ENCODE assay signal across 28 cellular contexts in the genomic region with DNA sequence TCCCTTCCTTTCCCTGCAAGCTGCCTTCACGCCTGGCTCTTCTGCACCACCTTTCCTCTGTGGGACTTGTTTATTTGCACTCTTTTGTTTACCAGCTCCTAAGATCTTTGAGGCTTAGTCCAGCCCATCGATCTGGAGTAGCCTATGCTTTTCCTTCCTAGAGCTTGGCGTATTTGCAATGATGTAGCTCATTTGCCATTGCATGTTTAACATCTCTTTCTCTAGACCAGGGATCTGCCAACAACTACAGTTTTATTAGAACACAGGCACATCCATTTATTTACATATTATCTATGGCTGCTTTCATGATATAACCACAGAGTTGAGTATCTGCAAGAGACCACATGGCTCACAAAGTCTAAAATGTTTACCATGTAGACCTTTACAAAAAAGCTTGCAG.
"Had no signal": no experiment of that assay in that cellular context is flagged by ENCODE, and none has a peak within 500 bp of the region (broad histone marks: within the 10 kb centered on the region; RNA-seq: fewer than 3 reads in every experiment).

No MANE protein-coding gene starts in this region.

- H3K27me3 ChIP-seq: brain microvascular endothelial cell, dorsolateral prefrontal cortex, gastrocnemius medialis, heart left ventricle had no signal

- DNase-seq: activated B cell treated with CpG ODN at 0.5 μM for 24 hours; activated CD4-positive, alpha-beta T cell treated with anti-CD3 and anti-CD28 coated beads for 48 hours; activated CD4-positive, alpha-beta T cell treated with anti-CD3 and anti-CD28 coated beads, Interleukin-2, amount 50 U/mL, for 1 hour; activated CD4-positive, alpha-beta T cell treated with anti-CD3 and anti-CD28 coated beads, Interleukin-2, amount 50 U/mL, for 48 hours; activated CD8-positive, alpha-beta memory T cell treated with anti-CD3 and anti-CD28 coated beads for 24 hours; activated CD8-positive, alpha-beta T cell treated with anti-CD3 and anti-CD28 coated beads for 36 hours; activated effector memory CD4-positive, alpha-beta T cell treated with Interleukin-2 at 50 U/mL for 16 hours; activated gamma-delta T cell treated with Interleukin-2 at 50 U/mL for 16 hours; activated naive CD4-positive, alpha-beta T cell treated with anti-CD3 and anti-CD28 coated beads, Interleukin-2, amount 50 U/mL, for 16 hours; activated naive CD4-positive, alpha-beta T cell treated with Interleukin-2 at 50 U/mL for 16 hours; activated T-cell treated with anti-CD3 and anti-CD28 coated beads, Interleukin-2, amount 50 U/mL, for 4 hours; amniotic stem cell; anterior cingulate cortex; brain microvascular endothelial cell; caudate nucleus; dorsolateral prefrontal cortex; effector memory CD4-positive, alpha-beta T cell; endodermal cell; foreskin keratinocyte; gastrocnemius medialis; glutamatergic neuron; heart left ventricle; T-helper 2 cell; WERI-Rb-1 had no signal

- H3K36me3 ChIP-seq: brain microvascular endothelial cell, gastrocnemius medialis, heart left ventricle, WERI-Rb-1 had no signal

- H3K27ac ChIP-seq: brain microvascular endothelial cell, coronary artery, foreskin keratinocyte, gastrocnemius medialis, heart left ventricle, WERI-Rb-1 had no signal

- ATAC-seq: activated CD4-positive, CD25-positive, alpha-beta regulatory T cell treated with anti-CD3 and anti-CD28 coated beads, Interleukin-2, amount 50 U/mL, for 24 hours; activated CD8-positive, alpha-beta T cell treated with anti-CD3 and anti-CD28 coated beads for 36 hours; activated T-cell treated with anti-CD3 and anti-CD28 coated beads, Interleukin-2, amount 50 U/mL, for 4 hours; activated T-helper 17 cell treated with anti-CD3 and anti-CD28 coated beads, Interleukin-2, amount 50 U/mL, for 72 hours; esophagus mucosa; foreskin keratinocyte; gastrocnemius medialis; heart left ventricle had no signal

- H3K9me3 ChIP-seq: gastrocnemius medialis, heart left ventricle had no signal

- H3K4me1 ChIP-seq: foreskin keratinocyte had no signal

- H3K4me3 ChIP-seq: coronary artery, dorsolateral prefrontal cortex, gastrocnemius medialis, heart left ventricle had no signal
